13 cellular contexts compared by ENCODE assay signal in the genomic region with DNA sequence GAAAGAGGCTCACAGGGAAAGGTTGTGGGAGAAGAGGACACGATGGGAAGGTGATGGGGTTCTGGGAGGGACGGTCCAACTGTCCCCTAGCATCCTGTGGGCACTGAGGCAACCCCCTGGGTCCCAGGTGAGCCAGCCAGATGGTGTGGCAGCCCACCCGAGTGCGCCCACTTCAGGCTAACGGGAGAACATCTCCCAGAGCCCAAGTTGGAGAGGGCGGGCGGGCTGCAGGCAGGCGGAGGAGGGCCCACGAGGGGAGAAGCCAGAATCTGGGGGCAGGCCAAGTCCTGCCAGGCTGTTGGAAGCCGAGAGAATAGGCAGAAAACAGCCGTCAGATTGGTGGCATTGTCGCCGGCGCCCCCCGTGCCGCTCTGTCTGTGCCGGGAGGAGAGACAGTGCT. TPM values are rescaled to one million over a fixed set of nuclear protein-coding genes. Genes with fewer than 3 reads are reported as not detected.
DNase-seq lines count a peak whose midpoint lies in the region; ATAC-seq and TF ChIP-seq lines count a peak whose summit lies in the region.
"Had no signal": no experiment of that assay in that cellular context is flagged by ENCODE, and none has a peak within 500 bp of the region (broad histone marks: within the 10 kb centered on the region; RNA-seq: fewer than 3 reads in every experiment).

No MANE protein-coding gene starts in this region.

- no peaks in the 10 kb centered on the region for H3K36me3 Mint-ChIP-seq in neural progenitor cell

- TF ChIP-seq CTCF in GM12874 (IDR thresholded peaks at IDR 0.05; ENCODE audit: insufficient read depth, low read depth, low read length) (0 out of 2 replicates have a peak, but pooled peaks have one; percentile 14), choroid plexus epithelial cell (conservative IDR thresholded peaks at IDR 0.05; ENCODE audit: low read depth, low read length) (peak; percentile 26), neural progenitor cell (IDR thresholded peaks at IDR 0.05) (peak; percentile 49)

- peaks cover 38% of the 10 kb centered on the region for H3F3A ChIP-seq in neural progenitor cell (ENCODE audit: low read depth)

- H3K9me3 Mint-ChIP-seq in neural progenitor cell, result no peaks in the 10 kb centered on the region

- H3K27ac Mint-ChIP-seq in neural progenitor cell, result peak overlapping the region; percentile 50

- H3K27me3 ChIP-seq in neural progenitor cell, result no peaks in the 10 kb centered on the region
- H3K27me3 ChIP-seq: transverse colon had no signal

- H4K20me1 ChIP-seq in neural progenitor cell (ENCODE audit: low read depth), result peaks cover 8% of the 10 kb centered on the region

- H3K4me3 ChIP-seq in choroid plexus epithelial cell (ENCODE audit: low read depth, low read length) (no peak overlapping the region), neural progenitor cell (no peak overlapping the region)
- H3K4me3 ChIP-seq: lung, transverse colon had no signal

- DNase-seq in NCI-H1092 treated with DMSO at 0.1 percent for 48 hours (lab: John Stamatoyannopoulos, UW) (peak; percentile 55), choroid plexus epithelial cell (ENCODE audit: low read depth) (no peak), neural progenitor cell (ENCODE audit: low spot score) (peak; percentile 49), NK-92 (lab: John Stamatoyannopoulos, UW; ENCODE audit: unreplicated experiment) (no peak), globus pallidus (ENCODE audit: low spot score) (no peak)
- DNase-seq: activated CD4-positive, alpha-beta T cell treated with anti-CD3 and anti-CD28 coated beads, Interleukin-2, amount 50 U/mL, for 48 hours; NCI-H446 treated with DMSO at 0.1 percent for 48 hours; transverse colon had no signal

- H3K4me1 Mint-ChIP-seq in neural progenitor cell, result peaks cover 46% of the 10 kb centered on the region

- peaks cover 58% of the 10 kb centered on the region for H3K4me1 ChIP-seq in neural progenitor cell

- ATAC-seq in HG03280 (IDR thresholded peaks at IDR 0.05; ENCODE audit: unreplicated experiment), result no peak
- no peak for ATAC-seq in GM18519 (IDR thresholded peaks at IDR 0.05; ENCODE audit: low FRiP score, unreplicated experiment)

- H3K4me2 ChIP-seq in neural progenitor cell, result peak overlapping the region; percentile 60

- H2AFZ ChIP-seq in neural progenitor cell (replicated peaks), result no peak overlapping the region

- no peaks in the 10 kb centered on the region for H3K36me3 ChIP-seq in neural progenitor cell
- H3K36me3 ChIP-seq: transverse colon had no signal

- H3K79me2 ChIP-seq in neural progenitor cell (ENCODE audit: low read depth), result no peaks in the 10 kb centered on the region

- H3K9ac ChIP-seq in neural progenitor cell, result no peak overlapping the region

- H3K4me3 Mint-ChIP-seq in neural progenitor cell, result peak overlapping the region; percentile 21

- H3K9me3 ChIP-seq in neural progenitor cell (ENCODE audit: low read depth), result no peaks in the 10 kb centered on the region
- H3K9me3 ChIP-seq: transverse colon had no signal

- peaks cover 9% of the 10 kb centered on the region for H3K27me3 Mint-ChIP-seq in neural progenitor cell (ENCODE audit: insufficient read depth, low read depth)

- no peak overlapping the region for H3K27ac ChIP-seq in neural progenitor cell
- H3K27ac ChIP-seq: epithelial cell of prostate, transverse colon had no signal

RNA-seq across cellular contexts. Expression of a gene that starts 13.8 kb away (rescaled TPM):
- 0.22 TPM in 1 of 2 replicates, not detected in the other for total RNA-seq in neural progenitor cell (ENCODE audit: low replicate concordance)

Comparison
In these comparisons a context has a peak if more than half of its experiments do, and no peak if none do; other contexts are left out.
1. DNase-seq: peak in NCI-H1092 treated with DMSO at 0.1 percent for 48 hours (single experiment) and neural progenitor cell (single experiment); none in choroid plexus epithelial cell (single experiment), NK-92 (single experiment) and globus pallidus (single experiment).
2. Peak in every context shown above with its lines, with median percentiles within 50 percentile points of each other: CTCF ChIP-seq.